In the genomic region with DNA sequence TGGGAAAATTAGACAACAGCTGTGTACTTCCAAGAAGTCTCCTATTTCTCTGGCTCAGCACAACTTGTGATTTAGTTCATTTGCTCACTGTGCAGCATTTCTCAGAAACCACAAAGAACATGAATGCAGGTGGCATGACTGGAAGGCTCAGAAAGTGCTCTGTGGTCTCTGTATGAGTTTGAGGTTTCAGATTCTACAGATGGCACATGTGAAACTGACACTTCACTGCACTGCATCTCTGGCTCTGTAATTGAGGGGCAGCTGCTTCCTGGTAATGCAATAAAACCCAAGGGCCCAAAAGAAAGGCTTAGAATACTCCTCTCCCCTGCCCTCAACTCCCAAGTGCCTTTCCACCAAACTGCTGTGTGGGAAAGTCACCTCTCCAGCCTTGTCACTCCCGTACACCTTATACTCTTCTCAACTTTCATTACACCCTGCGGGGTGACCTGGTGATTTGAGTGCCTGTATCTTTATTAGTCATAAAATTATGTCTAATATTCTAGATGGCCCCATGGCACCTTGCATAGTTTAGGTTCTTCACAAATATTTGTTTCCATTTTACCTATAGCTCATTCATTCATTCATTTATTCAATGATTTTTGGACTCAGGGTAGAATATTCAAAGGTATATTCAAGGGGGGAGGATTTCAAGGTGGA, we compare ENCODE assay signal across 8 cellular contexts.
DNase-seq lines count a peak whose midpoint lies in the region; ATAC-seq lines count a peak whose summit lies in the region.

No MANE protein-coding gene starts in this region.

- H3K27ac Mint-ChIP-seq in activated T-cell treated with anti-CD3 and anti-CD28 coated beads, Interleukin-2, amount 50 U/mL, for 72 hours, result peak overlapping the region; percentile 80

- peak; percentile 99 for ATAC-seq in GM18499 (IDR thresholded peaks at IDR 0.05; ENCODE audit: insufficient read depth, unreplicated experiment)
- ATAC-seq in GM21528 (IDR thresholded peaks at IDR 0.05; ENCODE audit: low FRiP score, unreplicated experiment), result peak; percentile 100
- ATAC-seq in activated T-cell treated with anti-CD3 and anti-CD28 coated beads, Interleukin-2, amount 50 U/mL, for 72 hours (replicated peaks in 1 of 2), result peak; percentile 99
- ATAC-seq in sciatic nerve, result peak; percentile 53

- in situ Hi-C loops in KBM-7 (cut with MboI; ENCODE audit: low pct_unique_long_range_greater_than_20kb, low sequenced_read_pairs), result loop anchor here (10.0 kb wide), 1 partner anchor 252 kb away; no protein-coding TSS in a partner anchor

- DNase-seq in KBM-7 (peak; percentile 84), sciatic nerve (ENCODE audit: low spot score) (no peak), posterior vena cava (ENCODE audit: low spot score) (no peak), HuH-7.5 (ENCODE audit: low spot score) (no peak), SK-N-DZ (ENCODE audit: low spot score) (no peak)
- peak; percentile 66 to 73 for DNase-seq in activated T-cell treated with anti-CD3 and anti-CD28 coated beads, Interleukin-2, amount 50 U/mL, for 72 hours

- H3K27me3 Mint-ChIP-seq in activated T-cell treated with anti-CD3 and anti-CD28 coated beads, Interleukin-2, amount 50 U/mL, for 72 hours (ENCODE audit: low read depth), result peaks cover 91% of the 10 kb centered on the region

- H3K4me3 Mint-ChIP-seq in activated T-cell treated with anti-CD3 and anti-CD28 coated beads, Interleukin-2, amount 50 U/mL, for 72 hours, result peak overlapping the region; percentile 65 to 69

- H3K36me3 Mint-ChIP-seq in activated T-cell treated with anti-CD3 and anti-CD28 coated beads, Interleukin-2, amount 50 U/mL, for 72 hours (ENCODE audit: insufficient read depth in 2 of 2), result peaks cover 0 to 2% of the 10 kb centered on the region in 2 donors

- intact Hi-C loops in sciatic nerve (cut with DNase I), result no loop called here
- intact Hi-C loops in posterior vena cava (cut with DNase I), result loop anchor here (10.0 kb wide), 2 partner anchors 242 to 252 kb away; no protein-coding TSS in a partner anchor

- H3K9me3 Mint-ChIP-seq in activated T-cell treated with anti-CD3 and anti-CD28 coated beads, Interleukin-2, amount 50 U/mL, for 72 hours, result no peaks in the 10 kb centered on the region

- peaks cover 27% of the 10 kb centered on the region for H3K4me1 Mint-ChIP-seq in activated T-cell treated with anti-CD3 and anti-CD28 coated beads, Interleukin-2, amount 50 U/mL, for 72 hours (ENCODE audit: low read depth)

Comparison
In these comparisons a context has a peak if more than half of its experiments do, and no peak if none do; other contexts are left out.
1. DNase-seq: peak in KBM-7 (single experiment) and activated T-cell treated with anti-CD3 and anti-CD28 coated beads, Interleukin-2, amount 50 U/mL, for 72 hours (2 of 2); none in sciatic nerve (single experiment), posterior vena cava (single experiment), HuH-7.5 (single experiment) and SK-N-DZ (single experiment).
2. Peak in every context shown above with its lines, with median percentiles within 50 percentile points of each other: ATAC-seq.